9 cellular contexts compared by ENCODE assay signal in the genomic region with DNA sequence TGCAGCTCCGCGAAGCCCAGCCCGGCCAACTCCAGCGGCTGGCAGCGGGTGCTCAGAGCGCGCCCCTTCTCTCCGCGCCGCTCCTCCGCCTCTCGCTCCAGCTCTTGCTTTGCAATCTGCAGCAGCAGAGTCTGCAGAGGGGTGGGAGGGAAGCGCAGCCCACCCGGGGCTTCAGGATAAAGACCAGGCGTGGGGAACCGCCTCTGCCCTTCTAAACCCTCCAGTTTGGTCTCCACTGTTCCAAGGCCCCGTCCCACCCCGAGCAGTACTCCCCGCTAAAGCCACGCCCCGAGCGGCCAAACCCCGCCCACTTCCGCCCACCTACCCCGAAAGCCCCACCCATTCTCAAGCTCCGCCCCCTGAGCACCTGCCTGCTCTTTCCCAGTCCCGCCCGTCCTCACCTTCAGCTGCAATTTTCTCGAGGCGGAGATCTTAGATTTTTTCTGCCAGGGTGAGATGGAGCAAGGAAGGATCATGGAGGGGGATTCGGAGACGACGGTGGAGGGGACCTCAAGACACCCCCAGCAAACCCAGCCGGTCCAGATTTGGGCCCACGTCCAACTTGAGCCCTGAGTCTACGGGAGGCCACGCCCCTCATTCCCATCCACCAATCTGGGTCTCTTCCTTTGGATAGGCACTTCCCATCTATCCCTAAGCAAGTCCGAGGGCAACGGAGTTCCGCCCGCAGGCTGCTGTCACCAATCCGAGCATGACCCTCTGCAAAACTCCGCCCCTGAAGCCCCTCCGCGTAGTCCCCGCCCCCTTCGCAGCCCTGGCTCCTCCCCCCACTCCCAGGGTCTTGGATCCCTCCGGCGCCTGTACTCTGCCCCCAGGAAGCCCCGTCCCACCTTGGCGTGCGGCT. TPM values are rescaled to one million over a fixed set of nuclear protein-coding genes. Genes with fewer than 3 reads are reported as not detected.
DNase-seq lines count a peak whose midpoint lies in the region; ATAC-seq, FAIRE-seq and TF ChIP-seq lines count a peak whose summit lies in the region.
"Had no signal": no experiment of that assay in that cellular context is flagged by ENCODE, and none has a peak within 500 bp of the region (broad histone marks: within the 10 kb centered on the region; RNA-seq: fewer than 3 reads in every experiment).

No MANE protein-coding gene starts in this region.

- H3K27me3 Mint-ChIP-seq in CD8-positive, alpha-beta T cell (ENCODE audit: low read depth), result peaks cover 48% of the 10 kb centered on the region

- peaks cover 9% of the 10 kb centered on the region for H3K27me3 ChIP-seq in CD8-positive, alpha-beta T cell (ENCODE audit: insufficient read depth, low read length)
- peaks cover 0 to 4% (median 0%) of the 10 kb centered on the region in 4 donors for H3K27me3 ChIP-seq in pancreas

- TF ChIP-seq RAD21 in Ishikawa (IDR thresholded peaks at IDR 0.05; ENCODE audit: low read depth), result no peak

- no peak overlapping the region for H3K27ac Mint-ChIP-seq in CD8-positive, alpha-beta T cell
- H3K27ac Mint-ChIP-seq: activated naive CD4-positive, alpha-beta T cell treated with anti-CD3 and anti-CD28 coated beads, Interleukin-2, amount 50 U/mL, for 72 hours had no signal

- peaks cover 29% of the 10 kb centered on the region for H3K4me1 Mint-ChIP-seq in CD8-positive, alpha-beta T cell (ENCODE audit: low read depth)

- CTCF ChIA-PET in CD8-positive, alpha-beta T cell (lab: Charles Lee), result interaction anchor here (1.2 kb wide), 1 partner anchor 68 kb away, joined by 4 read pairs; no protein-coding TSS in a partner anchor

- no peak for ATAC-seq in CD8-positive, alpha-beta T cell
- ATAC-seq in SK-N-SH treated with all-trans-retinoic acid at 6 μM for 48 hours (peak; percentile 69), pancreas (peak; percentile 29 to 89 (median 56)), HG02981 (IDR thresholded peaks at IDR 0.05; ENCODE audit: unreplicated experiment) (no peak)
- ATAC-seq: activated naive CD4-positive, alpha-beta T cell treated with anti-CD3 and anti-CD28 coated beads, Interleukin-2, amount 50 U/mL, for 72 hours had no signal

- peaks cover 6% of the 10 kb centered on the region for H3K9me3 Mint-ChIP-seq in CD8-positive, alpha-beta T cell

- no peaks in the 10 kb centered on the region for H3K36me3 ChIP-seq in CD8-positive, alpha-beta T cell (ENCODE audit: insufficient read depth, low read length)
- H3K36me3 ChIP-seq in pancreas, result no peaks in the 10 kb centered on the region

- no peak overlapping the region for H3K4me3 Mint-ChIP-seq in CD8-positive, alpha-beta T cell

- peaks cover 26% of the 10 kb centered on the region for H3K4me1 ChIP-seq in CD8-positive, alpha-beta T cell (ENCODE audit: insufficient read depth, low read length)
- peaks cover 0 to 4% (median 0%) of the 10 kb centered on the region in 3 donors for H3K4me1 ChIP-seq in pancreas

- POLR2A ChIA-PET in CD8-positive, alpha-beta T cell (lab: Charles Lee), result interaction anchor here (0.6 kb wide), 1 partner anchor 1305 kb away, joined by 4 read pairs; no protein-coding TSS in a partner anchor

- H3K27ac ChIP-seq in CD8-positive, alpha-beta T cell (ENCODE audit: low read depth, low read length), result no peak overlapping the region
- H3K27ac ChIP-seq in pancreas, result no peak overlapping the region

- no peak for FAIRE-seq in pancreas (lab: Jason Lieb, UNC)

- H3K9me3 ChIP-seq in CD8-positive, alpha-beta T cell (ENCODE audit: low read length), result no peaks in the 10 kb centered on the region
- no peaks in the 10 kb centered on the region for H3K9me3 ChIP-seq in pancreas

- intact Hi-C loops in CD8-positive, alpha-beta T cell (cut with DNase I, micrococcal nuclease), result no loop called here
- intact Hi-C loops in pancreas (cut with DNase I), result no loop called here

- WGBS in pancreas, 2 donors, result 4 to 5% methylated on average over 52 of the region's 52 CpGs

- TF ChIP-seq EP300 in Ishikawa (IDR thresholded peaks at IDR 0.05; ENCODE audit: borderline replicate concordance), result no peak

- no peak overlapping the region for H3K4me3 ChIP-seq in CD8-positive, alpha-beta T cell (ENCODE audit: low read depth, low read length)
- H3K4me3 ChIP-seq in fibroblast of mammary gland (ENCODE audit: control insufficient read depth, low read depth, low read length) (no peak overlapping the region), pancreas (peak overlapping the region in 2 of 4 donors; percentile 12 to 30)

- TF ChIP-seq CTCF in CD8-positive, alpha-beta T cell (IDR thresholded peaks at IDR 0.05), result no peak
- TF ChIP-seq CTCF in fibroblast of mammary gland (conservative IDR thresholded peaks at IDR 0.05; ENCODE audit: control insufficient read depth, insufficient read depth, low read depth, low read length), result no peak
- no peak for TF ChIP-seq CTCF in pancreas (IDR thresholded peaks at IDR 0.05)

- DNase-seq in CD8-positive, alpha-beta T cell, result peak in 4 of 7 experiments; percentile 30 to 49 (median 37)
- DNase-seq in fibroblast of mammary gland (ENCODE audit: low read depth) (peak; percentile 62), pancreas (peak; percentile 43 to 86 (median 80)), NCI-H1694 treated with DMSO at 0.1 percent for 48 hours (lab: John Stamatoyannopoulos, UW) (no peak), SW 1271 (lab: John Stamatoyannopoulos, UW) (no peak)

- no peaks in the 10 kb centered on the region for H3K36me3 Mint-ChIP-seq in CD8-positive, alpha-beta T cell

TF ChIP-seq in Ishikawa, 13 proteins besides CTCF, POLR2A, EP300 and RAD21:
- TF ChIP-seq CEBPB (IDR thresholded peaks at IDR 0.05) (no peak), EGR1 (IDR thresholded peaks at IDR 0.05) (0 out of 2 replicates have a peak, but pooled peaks have one; percentile 46), TAF1 (IDR thresholded peaks at IDR 0.05; ENCODE audit: low read depth) (peak; percentile 15; the same call in 1 of the 2 replicates)
- TF ChIP-seq, protein P1, sequence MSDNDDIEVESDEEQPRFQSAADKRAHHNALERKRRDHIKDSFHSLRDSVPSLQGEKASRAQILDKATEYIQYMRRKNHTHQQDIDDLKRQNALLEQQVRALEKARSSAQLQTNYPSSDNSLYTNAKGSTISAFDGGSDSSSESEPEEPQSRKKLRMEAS (IDR thresholded peaks at IDR 0.05), result peak; percentile 95

TF ChIP-seq in SK-N-SH treated with all-trans-retinoic acid at 6 μM for 48 hours, 23 proteins besides CTCF, POLR2A, EP300 and RAD21 (continues in another document):
- TF ChIP-seq SNAI2 (CRISPR knock-in tag; IDR thresholded peaks at IDR 0.05), result no peak
- TF ChIP-seq BACH2 (CRISPR knock-in tag; IDR thresholded peaks at IDR 0.05; ENCODE audit: borderline replicate concordance), result no peak
- TF ChIP-seq TOX (CRISPR knock-in tag; IDR thresholded peaks at IDR 0.05; ENCODE audit: borderline replicate concordance), result no peak
- TF ChIP-seq, protein P2, sequence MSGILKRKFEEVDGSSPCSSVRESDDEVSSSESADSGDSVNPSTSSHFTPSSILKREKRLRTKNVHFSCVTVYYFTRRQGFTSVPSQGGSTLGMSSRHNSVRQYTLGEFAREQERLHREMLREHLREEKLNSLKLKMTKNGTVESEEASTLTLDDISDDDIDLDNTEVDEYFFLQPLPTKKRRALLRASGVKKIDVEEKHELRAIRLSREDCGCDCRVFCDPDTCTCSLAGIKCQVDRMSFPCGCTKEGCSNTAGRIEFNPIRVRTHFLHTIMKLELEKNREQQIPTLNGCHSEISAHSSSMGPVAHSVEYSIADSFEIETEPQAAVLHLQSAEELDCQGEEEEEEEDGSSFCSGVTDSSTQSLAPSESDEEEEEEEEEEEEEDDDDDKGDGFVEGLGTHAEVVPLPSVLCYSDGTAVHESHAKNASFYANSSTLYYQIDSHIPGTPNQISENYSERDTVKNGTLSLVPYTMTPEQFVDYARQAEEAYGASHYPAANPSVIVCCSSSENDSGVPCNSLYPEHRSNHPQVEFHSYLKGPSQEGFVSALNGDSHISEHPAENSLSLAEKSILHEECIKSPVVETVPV (CRISPR knock-in tag; IDR thresholded peaks at IDR 0.05), result no peak
- TF ChIP-seq, protein P3, sequence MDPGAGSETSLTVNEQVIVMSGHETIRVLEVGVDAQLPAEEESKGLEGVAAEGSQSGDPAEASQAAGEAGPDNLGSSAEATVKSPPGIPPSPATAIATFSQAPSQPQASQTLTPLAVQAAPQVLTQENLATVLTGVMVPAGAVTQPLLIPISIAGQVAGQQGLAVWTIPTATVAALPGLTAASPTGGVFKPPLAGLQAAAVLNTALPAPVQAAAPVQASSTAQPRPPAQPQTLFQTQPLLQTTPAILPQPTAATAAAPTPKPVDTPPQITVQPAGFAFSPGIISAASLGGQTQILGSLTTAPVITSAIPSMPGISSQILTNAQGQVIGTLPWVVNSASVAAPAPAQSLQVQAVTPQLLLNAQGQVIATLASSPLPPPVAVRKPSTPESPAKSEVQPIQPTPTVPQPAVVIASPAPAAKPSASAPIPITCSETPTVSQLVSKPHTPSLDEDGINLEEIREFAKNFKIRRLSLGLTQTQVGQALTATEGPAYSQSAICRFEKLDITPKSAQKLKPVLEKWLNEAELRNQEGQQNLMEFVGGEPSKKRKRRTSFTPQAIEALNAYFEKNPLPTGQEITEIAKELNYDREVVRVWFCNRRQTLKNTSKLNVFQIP (CRISPR knock-in tag; IDR thresholded peaks at IDR 0.05; ENCODE audit: borderline replicate concordance, low read depth), result no peak
- TF ChIP-seq OSR1 (CRISPR knock-in tag; IDR thresholded peaks at IDR 0.05), result no peak
- TF ChIP-seq, protein P4, sequence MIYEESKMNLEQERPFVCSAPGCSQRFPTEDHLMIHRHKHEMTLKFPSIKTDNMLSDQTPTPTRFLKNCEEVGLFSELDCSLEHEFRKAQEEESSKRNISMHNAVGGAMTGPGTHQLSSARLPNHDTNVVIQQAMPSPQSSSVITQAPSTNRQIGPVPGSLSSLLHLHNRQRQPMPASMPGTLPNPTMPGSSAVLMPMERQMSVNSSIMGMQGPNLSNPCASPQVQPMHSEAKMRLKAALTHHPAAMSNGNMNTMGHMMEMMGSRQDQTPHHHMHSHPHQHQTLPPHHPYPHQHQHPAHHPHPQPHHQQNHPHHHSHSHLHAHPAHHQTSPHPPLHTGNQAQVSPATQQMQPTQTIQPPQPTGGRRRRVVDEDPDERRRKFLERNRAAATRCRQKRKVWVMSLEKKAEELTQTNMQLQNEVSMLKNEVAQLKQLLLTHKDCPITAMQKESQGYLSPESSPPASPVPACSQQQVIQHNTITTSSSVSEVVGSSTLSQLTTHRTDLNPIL (CRISPR knock-in tag; IDR thresholded peaks at IDR 0.05; ENCODE audit: low read depth), result no peak
- no peak for TF ChIP-seq ZNF70 (CRISPR knock-in tag; IDR thresholded peaks at IDR 0.05)
- TF ChIP-seq ZFP3 (CRISPR knock-in tag; IDR thresholded peaks at IDR 0.05), result no peak

RNA-seq across cellular contexts. Expression of a gene that starts 1.1 kb away (rescaled TPM):
- total RNA-seq in CD8-positive, alpha-beta T cell, result not detected
- total RNA-seq in pancreas, result 1 to 10 TPM in 1 of 6 donors, under 1 TPM in 1, not detected in 4; 0.66 to 4.1 TPM
- 1 to 10 TPM; 2.2 to 2.9 TPM for polyA plus RNA-seq in pancreas
- total RNA-seq: activated naive CD4-positive, alpha-beta T cell treated with anti-CD3 and anti-CD28 coated beads, Interleukin-2, amount 50 U/mL, for 72 hours had no signal

RNA-seq across cellular contexts. Expression of a gene that starts 7.4 kb away (rescaled TPM):
- not detected for total RNA-seq in CD8-positive, alpha-beta T cell
- under 1 TPM in 1 of 6 donors, not detected in 5; 0.54 TPM for total RNA-seq in pancreas
- polyA plus RNA-seq in pancreas, result 1 to 10 TPM in 1 of 2 donors, not detected in 1; 4.0 TPM

RNA-seq across cellular contexts. Expression of a gene that starts 10.0 kb away (rescaled TPM):
- not detected for total RNA-seq in CD8-positive, alpha-beta T cell
- total RNA-seq in pancreas, result 1 to 10 TPM; 1.2 to 3.2 (median 2.5) TPM
- polyA plus RNA-seq in pancreas, result 1 to 10 TPM; 3.0 to 3.3 TPM

RNA-seq across cellular contexts. Expression of a gene that starts 23.7 kb away (rescaled TPM):
- 1 to 10 TPM; 1.3 to 2.2 TPM for total RNA-seq in CD8-positive, alpha-beta T cell
- 1 to 10 TPM in 5 of 6 donors, under 1 TPM in 1; 0.88 to 3.7 (median 1.7) TPM for total RNA-seq in pancreas
- polyA plus RNA-seq in pancreas, result 10 to 100 TPM; 10.6 to 41.1 TPM
- total RNA-seq: activated naive CD4-positive, alpha-beta T cell treated with anti-CD3 and anti-CD28 coated beads, Interleukin-2, amount 50 U/mL, for 72 hours had no signal

RNA-seq across cellular contexts. Expression of a gene that starts 39.0 kb away (rescaled TPM):
- total RNA-seq in CD8-positive, alpha-beta T cell, result 10 to 100 TPM; 93.8 to 97.6 TPM
- total RNA-seq in pancreas, result 10 to 100 TPM; 37.1 to 61.5 (median 50.9) TPM
- polyA plus RNA-seq in pancreas, result 100 to 1,000 TPM; 174 to 266 TPM

Comparison
In these comparisons a context has a peak if more than half of its experiments do, and no peak if none do; other contexts are left out.
1. ATAC-seq: peak in SK-N-SH treated with all-trans-retinoic acid at 6 μM for 48 hours (single experiment) and pancreas (4 of 4); none in CD8-positive, alpha-beta T cell (single experiment) and HG02981 (single experiment).
2. DNase-seq: peak in CD8-positive, alpha-beta T cell (4 of 7), fibroblast of mammary gland (single experiment) and pancreas (6 of 6); none in NCI-H1694 treated with DMSO at 0.1 percent for 48 hours (single experiment) and SW 1271 (0 of 2).